9 cellular contexts compared by ENCODE assay signal in genomic region chr17:63834431-63835166, GRCh38. TPM values are rescaled to one million over a fixed set of nuclear protein-coding genes. Genes with fewer than 3 reads are reported as not detected.
A peak's percentile ranks its signal among the peaks of the same experiment; 100 is the strongest.
DNase-seq lines count a peak whose midpoint lies in the region; ATAC-seq and TF ChIP-seq lines count a peak whose summit lies in the region.
"Had no signal": no experiment of that assay in that cellular context is flagged by ENCODE, and none has a peak within 500 bp of the region (broad histone marks: within the 10 kb centered on the region; RNA-seq: fewer than 3 reads in every experiment).

No MANE protein-coding gene starts in this region.

- no peak overlapping the region for H3K14ac ChIP-seq in trophoblast cell (ENCODE audit: low read length)

- H3K4me3 ChIP-seq in Panc1 (ENCODE audit: low read depth in 2 of 2, low read length in 2 of 2) (no peak overlapping the region), fibroblast of the aortic adventitia (ENCODE audit: low read depth, low read length) (no peak overlapping the region), trophoblast cell (ENCODE audit: low read depth, low read length) (no peak overlapping the region)

- no peak overlapping the region for H2BK12ac ChIP-seq in trophoblast cell (ENCODE audit: low read length)

- H3K4me1 ChIP-seq in Panc1 (ENCODE audit: control insufficient read depth, insufficient read depth, low read length) (peaks cover 11% of the 10 kb centered on the region), trophoblast cell (ENCODE audit: control insufficient read depth in 1 of 2, insufficient read depth in 2 of 2, low read length in 2 of 2) (peaks cover 15 to 26% of the 10 kb centered on the region in 2 experiments)

- H3K27me3 ChIP-seq in Panc1 (ENCODE audit: control insufficient read depth, insufficient read depth, low read length), result no peaks in the 10 kb centered on the region
- H3K27me3 ChIP-seq in trophoblast cell (ENCODE audit: insufficient read depth, low read length), result no peaks in the 10 kb centered on the region

- H3K23ac ChIP-seq in trophoblast cell (ENCODE audit: low read length), result no peak overlapping the region

- ATAC-seq in GM18511 (IDR thresholded peaks at IDR 0.05; ENCODE audit: unreplicated experiment) (peak; percentile 69), Panc1 (peak; percentile 83), HG03571 (IDR thresholded peaks at IDR 0.05; ENCODE audit: unreplicated experiment) (no peak)

- H3K79me1 ChIP-seq in trophoblast cell (ENCODE audit: low read length), result no peaks in the 10 kb centered on the region

- no peak overlapping the region for H3K27ac ChIP-seq in Panc1 (ENCODE audit: low read length)
- peak overlapping the region; percentile 8 for H3K27ac ChIP-seq in trophoblast cell (ENCODE audit: low read depth, low read length)

- POLR2A ChIA-PET in Panc1 (lab: Charles Lee), result no interaction called here

- no peak overlapping the region for H3K9ac ChIP-seq in trophoblast cell (ENCODE audit: low read length)

- in situ Hi-C loops in Panc1 (cut with HindIII; ENCODE audit: low pct_unique_long_range_greater_than_20kb, low sequenced_read_pairs), result no loop called here

- H2AFZ ChIP-seq in trophoblast cell (ENCODE audit: insufficient read depth, low read length, poor library complexity), result no peak overlapping the region

- H2BK5ac ChIP-seq in trophoblast cell (ENCODE audit: low read depth, low read length, poor library complexity), result no peak overlapping the region

- no peaks in the 10 kb centered on the region for H3K9me3 ChIP-seq in Panc1 (ENCODE audit: control insufficient read depth, insufficient read depth, low read depth, low read length)
- no peaks in the 10 kb centered on the region for H3K9me3 ChIP-seq in trophoblast cell (ENCODE audit: insufficient read depth, low read depth, low read length)

- H3K79me2 ChIP-seq in trophoblast cell (ENCODE audit: control insufficient read depth, insufficient read depth, low read length, poor library complexity), result peaks cover 10% of the 10 kb centered on the region

- no peak overlapping the region for H3K4ac ChIP-seq in trophoblast cell (ENCODE audit: low read depth, low read length)

- no peak overlapping the region for H3K4me2 ChIP-seq in trophoblast cell (ENCODE audit: low read length)

- H3K18ac ChIP-seq in trophoblast cell (ENCODE audit: low read length), result no peak overlapping the region

- BruUV-seq in Panc1 (replicated peaks; lab: Mats Ljungman, UMichigan), result no TSS peak

- TF ChIP-seq CTCF in Panc1 (IDR thresholded peaks at IDR 0.05) (peak; percentile 84), fibroblast of the aortic adventitia (IDR thresholded peaks at IDR 0.05; ENCODE audit: insufficient read depth, low read length) (peak; percentile 69)

- H2AK5ac ChIP-seq in trophoblast cell (ENCODE audit: low read length), result no peak overlapping the region

- H3K36me3 ChIP-seq in Panc1 (ENCODE audit: control insufficient read depth, insufficient read depth, low read length) (peaks cover 12% of the 10 kb centered on the region; the same call in 1 of the 2 replicates), trophoblast cell (ENCODE audit: control insufficient read depth in 1 of 2, insufficient read depth in 2 of 2, low read length in 2 of 2) (peaks cover 65 to 69% of the 10 kb centered on the region in 2 experiments)

- H2BK120ac ChIP-seq in trophoblast cell (ENCODE audit: insufficient read depth, low read length, poor library complexity), result no peak overlapping the region

- H4K12ac ChIP-seq in trophoblast cell (ENCODE audit: low read depth, low read length), result no peak overlapping the region

- WGBS in trophoblast cell (ENCODE audit: extremely low coverage, insufficient coverage, insufficient read length), result no CpG with 5 or more reads among the region's 13 CpGs

- CTCF ChIA-PET in Panc1 (lab: Charles Lee), result no interaction called here

- H4K91ac ChIP-seq in trophoblast cell (ENCODE audit: low read depth, low read length), result no peak overlapping the region

- intact Hi-C loops in Panc1 (cut with micrococcal nuclease; ENCODE audit: unreplicated experiment), result no loop called here

- H4K8ac ChIP-seq in trophoblast cell (ENCODE audit: low read depth, low read length), result no peak overlapping the region

- DNase-seq in AML-193 (lab: John Stamatoyannopoulos, UW), result peak; percentile 81 to 88
- peak; percentile 28 for DNase-seq in HuH-7.5 (ENCODE audit: low spot score)
- DNase-seq in Panc1 (ENCODE audit: low read depth, low spot score), result no peak
- DNase-seq in activated effector memory CD4-positive, alpha-beta T cell treated with Interleukin-2 at 50 U/mL for 16 hours, result peak; percentile 41
- peak; percentile 82 for DNase-seq in fibroblast of the aortic adventitia (ENCODE audit: low read depth)
- peak; percentile 95 to 96 for DNase-seq in trophoblast cell

RNA-seq across cellular contexts. Expression of gene FTSJ3, which starts 7.1 kb away (rescaled TPM):
- total RNA-seq in Panc1 (2021; ENCODE audit: unreplicated experiment) (41.3 TPM), fibroblast of the aortic adventitia (ENCODE audit: low replicate concordance) (39.8 and 80.7 TPM in 2 replicates)
- polyA plus RNA-seq in Panc1 (2012; ENCODE audit: insufficient read length), result 31.1 TPM
- 31.9 and 33.0 TPM in 2 replicates for polyA plus RNA-seq in trophoblast cell (2013)

RNA-seq across cellular contexts. Expression of gene PSMC5, which starts 7.4 kb away (rescaled TPM):
- total RNA-seq in Panc1 (2021; ENCODE audit: unreplicated experiment), result 145 TPM
- polyA plus RNA-seq in Panc1 (2012; ENCODE audit: insufficient read length), result 223 TPM
- total RNA-seq in fibroblast of the aortic adventitia (ENCODE audit: low replicate concordance), result 60.9 and 68.2 TPM in 2 replicates
- polyA plus RNA-seq in trophoblast cell (2013), result 115 and 118 TPM in 2 replicates

RNA-seq across cellular contexts. Expression of gene SMARCD2, which starts 7.9 kb away (rescaled TPM):
- total RNA-seq in Panc1 (2021; ENCODE audit: unreplicated experiment) (59.4 TPM), fibroblast of the aortic adventitia (ENCODE audit: low replicate concordance) (33.9 and 50.1 TPM in 2 replicates)
- polyA plus RNA-seq in Panc1 (2012; ENCODE audit: insufficient read length), result 48.7 TPM
- 41.9 and 43.4 TPM in 2 replicates for polyA plus RNA-seq in trophoblast cell (2013)

RNA-seq across cellular contexts. Expression of gene CSH2, which starts 38.9 kb away (rescaled TPM):
- not detected for total RNA-seq in Panc1 (2021; ENCODE audit: unreplicated experiment)
- 0.30 TPM for polyA plus RNA-seq in Panc1 (2012; ENCODE audit: insufficient read length)
- total RNA-seq in fibroblast of the aortic adventitia (ENCODE audit: low replicate concordance), result not detected in 2 replicates
- not detected in 2 replicates for polyA plus RNA-seq in trophoblast cell (2013)
- total RNA-seq: urinary bladder had no signal
- polyA plus RNA-seq: urinary bladder had no signal

RNA-seq across cellular contexts. Expression of gene GH2, which starts 47.1 kb away (rescaled TPM):
- total RNA-seq in Panc1 (2021; ENCODE audit: unreplicated experiment) (not detected), fibroblast of the aortic adventitia (ENCODE audit: low replicate concordance) (not detected in 2 replicates)
- polyA plus RNA-seq in Panc1 (2012; ENCODE audit: insufficient read length), result not detected
- 0.18 TPM in 2 replicates for polyA plus RNA-seq in trophoblast cell (2013)
- total RNA-seq: urinary bladder had no signal
- polyA plus RNA-seq: urinary bladder had no signal
